Comparison of ENCODE assay signal across 1 cellular context in genomic region chr12:89856431-89856830, GRCh38.
TF ChIP-seq lines count a peak whose summit lies in the region.

No MANE protein-coding gene starts in this region.

TF ChIP-seq in K562, 482 proteins besides CTCF, POLR2A, EP300 and RAD21 (continued from another document):
- TF ChIP-seq LEF1 (IDR thresholded peaks at IDR 0.05) (peak; percentile 39; the same call in 1 of the 2 replicates), PBX2 (CRISPR knock-in tag; IDR thresholded peaks at IDR 0.05; ENCODE audit: low read depth) (no peak), PBX2 (tag; conservative IDR thresholded peaks at IDR 0.05; ENCODE audit: low read depth) (peak; percentile 87), ZNF436 (CRISPR knock-in tag; IDR thresholded peaks at IDR 0.05) (no peak), MEF2A (IDR thresholded peaks at IDR 0.05; ENCODE audit: control insufficient read depth, low read depth, low read length) (peak; percentile 56; the same call in 1 of the 2 replicates), HLTF (IDR thresholded peaks at IDR 0.05) (no peak), ARID1B (IDR thresholded peaks at IDR 0.05) (peak; percentile 71), TBL1XR1 (IDR thresholded peaks at IDR 0.05; ENCODE audit: low read length in 2 of 2) (peak in 1 of 2 experiments; percentile 38; a peak in 1 of 4 replicates), RCOR1 (IDR thresholded peaks at IDR 0.05; ENCODE audit: borderline replicate concordance in 1 of 2, low read depth in 2 of 2, low read length in 2 of 2) (peak in 1 of 2 experiments; percentile 85; a peak in 2 of 4 replicates), GABPB1 (CRISPR knock-in tag; IDR thresholded peaks at IDR 0.05) (no peak), EHMT2 (IDR thresholded peaks at IDR 0.05) (no peak), PML (IDR thresholded peaks at IDR 0.05; ENCODE audit: low read length) (peak; percentile 31; the same call in 1 of the 2 replicates), ETV1 (tag; conservative IDR thresholded peaks at IDR 0.05; ENCODE audit: low read depth) (no peak), JUND (IDR thresholded peaks at IDR 0.05; ENCODE audit: borderline replicate concordance, low read depth, low read length) (peak; percentile 80), JUND (tag; IDR thresholded peaks at IDR 0.05; ENCODE audit: borderline replicate concordance, low read depth, low read length) (peak; percentile 69; the same call in 1 of the 3 replicates), MEF2D (tag; conservative IDR thresholded peaks at IDR 0.05; ENCODE audit: low read depth) (peak; percentile 97), ZBTB2 (IDR thresholded peaks at IDR 0.05) (no peak), HES1 (IDR thresholded peaks at IDR 0.05; ENCODE audit: low read depth) (0 out of 2 replicates have a peak, but pooled peaks have one; percentile 28), ZNF134 (CRISPR knock-in tag; conservative IDR thresholded peaks at IDR 0.05) (peak; percentile 58; the same call in 1 of the 2 replicates), JUN (IDR thresholded peaks at IDR 0.05; ENCODE audit: borderline replicate concordance, low read depth, low read length) (peak; percentile 42; the same call in 1 of the 2 replicates), JUN (CRISPR knock-in tag; IDR thresholded peaks at IDR 0.05; ENCODE audit: borderline replicate concordance) (no peak), SMARCA4 (IDR thresholded peaks at IDR 0.05) (0 out of 2 replicates have a peak, but pooled peaks have one; percentile 53), ZBTB11 (CRISPR knock-in tag; IDR thresholded peaks at IDR 0.05) (no peak)
